In genomic region chr22:31952094-31952401, GRCh38 we compare ENCODE assay signal across 10 cellular contexts. TPM values are rescaled to one million over a fixed set of nuclear protein-coding genes. Genes with fewer than 3 reads are reported as not detected.
A peak's percentile ranks its signal among the peaks of the same experiment; 100 is the strongest.
DNase-seq lines count a peak whose midpoint lies in the region; ATAC-seq and TF ChIP-seq lines count a peak whose summit lies in the region.
"Had no signal": no experiment of that assay in that cellular context is flagged by ENCODE, and none has a peak within 500 bp of the region (broad histone marks: within the 10 kb centered on the region; RNA-seq: fewer than 3 reads in every experiment).

No MANE protein-coding gene starts in this region.

- no peak overlapping the region for H3K4me3 ChIP-seq in HCT116 (replicated peaks in 1 of 2; ENCODE audit: low read depth in 1 of 2, low read length in 2 of 2)
- H3K4me3 ChIP-seq in fibroblast of mammary gland (ENCODE audit: control insufficient read depth, low read depth, low read length), result no peak overlapping the region
- H3K4me3 ChIP-seq in subcutaneous abdominal adipose tissue (ENCODE audit: low read depth in 1 of 5, low read length in 5 of 5), result no peak overlapping the region
- H3K4me3 ChIP-seq in MG63, result no peak overlapping the region
- H3K4me3 ChIP-seq: HAP-1 had no signal

- H3K27me3 Mint-ChIP-seq in activated CD8-positive, alpha-beta T cell treated with anti-CD3 and anti-CD28 coated beads, Interleukin-2, amount 10 ng/mL, durations not matched to agents 7 days and 5 days (ENCODE audit: low read depth), result no peaks in the 10 kb centered on the region

- TF ChIP-seq POLR2A in HCT116 (IDR thresholded peaks at IDR 0.05; ENCODE audit: borderline replicate concordance, extremely low read depth, insufficient read depth, insufficient read length), result no peak

- ATAC-seq in HCT116 (peak; percentile 56; the same call in 1 of the 2 replicates), HG03460 (IDR thresholded peaks at IDR 0.05; ENCODE audit: unreplicated experiment) (no peak)
- ATAC-seq in activated CD8-positive, alpha-beta T cell treated with anti-CD3 and anti-CD28 coated beads, Interleukin-2, amount 10 ng/mL, durations not matched to agents 7 days and 5 days, result peak; percentile 21

- peak overlapping the region; percentile 9 for H3K4me2 ChIP-seq in HCT116 (ENCODE audit: low read length)

- H2AFZ ChIP-seq in HCT116 (ENCODE audit: low read depth, low read length, poor library complexity, severe bottlenecking), result no peak overlapping the region

- H3K9ac ChIP-seq in HCT116 (ENCODE audit: low read length) (peak overlapping the region; percentile 18; the same call in 1 of the 2 replicates), subcutaneous abdominal adipose tissue (ENCODE audit: low read length in 5 of 5) (peak overlapping the region in 1 of 5 donors; percentile 23)

- TF ChIP-seq RAD21 in HCT116 (IDR thresholded peaks at IDR 0.05; ENCODE audit: low read depth), result peak; percentile 15; the same call in 1 of the 2 replicates

- H3K9me2 ChIP-seq in HCT116 (ENCODE audit: insufficient read depth), result no peaks in the 10 kb centered on the region

- H3K27me3 ChIP-seq in HCT116 (ENCODE audit: insufficient read depth, low read length) (no peaks in the 10 kb centered on the region), subcutaneous abdominal adipose tissue (ENCODE audit: control insufficient read depth in 5 of 5, insufficient read depth in 4 of 5, low read length in 5 of 5) (no peaks in the 10 kb centered on the region), MG63 (no peaks in the 10 kb centered on the region)

- H3K27ac Mint-ChIP-seq in activated CD8-positive, alpha-beta T cell treated with anti-CD3 and anti-CD28 coated beads, Interleukin-2, amount 10 ng/mL, durations not matched to agents 7 days and 5 days, result peak overlapping the region; percentile 3

- peak; percentile 9 to 24 (median 18); a peak in 3 of 6 replicates for TF ChIP-seq CTCF in HCT116 (IDR thresholded peaks at IDR 0.05 in 2 of 3, conservative IDR thresholded peaks at IDR 0.05 in 1 of 3; ENCODE audit: borderline replicate concordance in 1 of 3, insufficient read depth in 1 of 3, low read depth in 2 of 3, low read length in 2 of 3)
- peak; percentile 12 for TF ChIP-seq CTCF in fibroblast of mammary gland (conservative IDR thresholded peaks at IDR 0.05; ENCODE audit: control insufficient read depth, insufficient read depth, low read depth, low read length)

- H3K79me2 ChIP-seq in HCT116 (ENCODE audit: insufficient read depth, low read length), result peaks cover 100% of the 10 kb centered on the region

- H3K9me3 ChIP-seq in HCT116 (ENCODE audit: control insufficient read depth in 1 of 2, insufficient read depth in 1 of 2, low read depth in 1 of 2, low read length in 2 of 2), result no peaks in the 10 kb centered on the region
- no peaks in the 10 kb centered on the region for H3K9me3 ChIP-seq in subcutaneous abdominal adipose tissue (ENCODE audit: control insufficient read depth in 5 of 5, low read length in 5 of 5)
- H3K9me3 ChIP-seq in MG63, result no peaks in the 10 kb centered on the region
- H3K9me3 ChIP-seq: HAP-1 had no signal

- DNase-seq in HCT116 (ENCODE audit: low read depth, low spot score) (no peak), fibroblast of mammary gland (ENCODE audit: low read depth) (no peak), NCI-H82 (lab: John Stamatoyannopoulos, UW) (no peak), MG63 (no peak)
- no peak for DNase-seq in activated CD8-positive, alpha-beta T cell treated with anti-CD3 and anti-CD28 coated beads, Interleukin-2, amount 10 ng/mL, durations not matched to agents 7 days and 5 days
- DNase-seq: head of caudate nucleus; stimulated activated naive CD4-positive, alpha-beta T cell had no signal

- RAD21 ChIA-PET in HCT116 (lab: Charles Lee; ENCODE audit: low non-redundant PET in 1 of 2, low total read pairs in 2 of 2, uncharacterized antibody in 2 of 2, unreplicated experiment in 2 of 2), result no interaction called here

- H3K4me3 Mint-ChIP-seq in activated CD8-positive, alpha-beta T cell treated with anti-CD3 and anti-CD28 coated beads, Interleukin-2, amount 10 ng/mL, durations not matched to agents 7 days and 5 days, result no peak overlapping the region

- peaks cover 80% of the 10 kb centered on the region for H3K4me1 Mint-ChIP-seq in activated CD8-positive, alpha-beta T cell treated with anti-CD3 and anti-CD28 coated beads, Interleukin-2, amount 10 ng/mL, durations not matched to agents 7 days and 5 days (ENCODE audit: low read depth)

- POLR2A ChIA-PET in HCT116 (lab: Charles Lee), result no interaction called here
- POLR2A ChIA-PET in activated CD8-positive, alpha-beta T cell treated with anti-CD3 and anti-CD28 coated beads, Interleukin-2, amount 10 ng/mL, durations not matched to agents 7 days and 5 days (lab: Charles Lee), result no interaction called here

- H3K4me1 ChIP-seq in HCT116 (ENCODE audit: control insufficient read depth in 1 of 2, insufficient read depth in 2 of 2, low read length in 2 of 2) (peaks cover 8 to 29% of the 10 kb centered on the region in 2 experiments; a peak in 3 of 4 replicates), subcutaneous abdominal adipose tissue (ENCODE audit: control insufficient read depth in 5 of 5, insufficient read depth in 5 of 5, low read length in 5 of 5) (peaks cover 3 to 63% (median 50%) of the 10 kb centered on the region in 5 donors)
- H3K4me1 ChIP-seq: HAP-1 had no signal

- no peaks in the 10 kb centered on the region for H3K9me3 Mint-ChIP-seq in activated CD8-positive, alpha-beta T cell treated with anti-CD3 and anti-CD28 coated beads, Interleukin-2, amount 10 ng/mL, durations not matched to agents 7 days and 5 days (ENCODE audit: insufficient read depth)

- BruUV-seq in HCT116 (replicated peaks; lab: Mats Ljungman, UMichigan), result no TSS peak

- CTCF ChIA-PET in HCT116 (lab: Charles Lee), result interaction anchor here (1.2 to 1.3 kb wide), 2 partner anchors 18 to 286 kb away, joined by 5 to 6 read pairs; no protein-coding TSS in a partner anchor
- CTCF ChIA-PET in activated CD8-positive, alpha-beta T cell treated with anti-CD3 and anti-CD28 coated beads, Interleukin-2, amount 10 ng/mL, durations not matched to agents 7 days and 5 days (lab: Charles Lee), result interaction anchor here (1.9 kb wide), 1 partner anchor 18 kb away, joined by 10 read pairs; no protein-coding TSS in a partner anchor

- H3K27ac ChIP-seq in HCT116 (ENCODE audit: low read depth, low read length) (peak overlapping the region; percentile 30; the same call in 1 of the 2 replicates), subcutaneous abdominal adipose tissue (ENCODE audit: low read depth, low read length) (peak overlapping the region; percentile 95)

- H4K20me1 ChIP-seq in HCT116 (ENCODE audit: insufficient read depth), result peaks cover 27% of the 10 kb centered on the region; the same call in 1 of the 2 replicates

- H3K36me3 Mint-ChIP-seq in activated CD8-positive, alpha-beta T cell treated with anti-CD3 and anti-CD28 coated beads, Interleukin-2, amount 10 ng/mL, durations not matched to agents 7 days and 5 days (ENCODE audit: low read depth), result peaks cover 87% of the 10 kb centered on the region

- H3K36me3 ChIP-seq in HCT116 (ENCODE audit: control insufficient read depth in 1 of 2, insufficient read depth in 2 of 2, low read length in 2 of 2) (peaks cover 48 to 49% of the 10 kb centered on the region in 2 experiments), subcutaneous abdominal adipose tissue (ENCODE audit: control insufficient read depth in 5 of 5, insufficient read depth in 5 of 5, low read length in 5 of 5) (peaks cover 10 to 33% (median 20%) of the 10 kb centered on the region in 5 donors), MG63 (peaks cover 80% of the 10 kb centered on the region)

- intact Hi-C loops in HCT116 (cut with micrococcal nuclease), result no loop called here

TF ChIP-seq in HCT116, 20 proteins besides CTCF, POLR2A, EP300 and RAD21:
- TF ChIP-seq POLR2AphosphoS5 (IDR thresholded peaks at IDR 0.05; ENCODE audit: low read depth, low read length), result no peak

RNA-seq across cellular contexts. Expression of gene YWHAH, which starts 7.7 kb away (rescaled TPM):
- 140 TPM for total RNA-seq in HCT116 (2021; ENCODE audit: unreplicated experiment)
- 92.5 and 105 TPM in 2 replicates for polyA plus RNA-seq in HCT116 (2012)
- total RNA-seq in activated CD8-positive, alpha-beta T cell treated with anti-CD3 and anti-CD28 coated beads, Interleukin-2, amount 10 ng/mL, durations not matched to agents 7 days and 5 days, result 100 to 1,000 TPM; 248 to 251 TPM
- total RNA-seq in MG63 (2014; rRNA removed; shearing (Covaris generic); ENCODE audit: low replicate concordance), result 92.2 and 125 TPM in 2 replicates
